ENCODE assay signal across 23 cellular contexts in genomic region chr3:120433662-120434331, GRCh38. TPM values are rescaled to one million over a fixed set of nuclear protein-coding genes. Genes with fewer than 3 reads are reported as not detected.
DNase-seq lines count a peak whose midpoint lies in the region; ATAC-seq and TF ChIP-seq lines count a peak whose summit lies in the region.
"Had no signal": no experiment of that assay in that cellular context is flagged by ENCODE, and none has a peak within 500 bp of the region (broad histone marks: within the 10 kb centered on the region; RNA-seq: fewer than 3 reads in every experiment).

No MANE protein-coding gene starts in this region.

- H4K20me1 ChIP-seq in PC-9 (ENCODE audit: insufficient read depth), result no peaks in the 10 kb centered on the region

- no peak for TF ChIP-seq POLR2A in esophagus squamous epithelium (IDR thresholded peaks at IDR 0.05)
- TF ChIP-seq POLR2A in body of pancreas (IDR thresholded peaks at IDR 0.05), result no peak

- POLR2A ChIA-PET in PC-9 (lab: Charles Lee; ENCODE audit: unreplicated experiment), result no interaction called here

- H3K27me3 ChIP-seq in ACC112 (ENCODE audit: insufficient read depth, low read length), result no peaks in the 10 kb centered on the region
- no peaks in the 10 kb centered on the region for H3K27me3 ChIP-seq in PC-9 (ENCODE audit: insufficient read depth, low read depth)
- no peaks in the 10 kb centered on the region for H3K27me3 ChIP-seq in esophagus squamous epithelium
- H3K27me3 ChIP-seq in body of pancreas, result no peaks in the 10 kb centered on the region
- H3K27me3 ChIP-seq: hepatocyte, stomach had no signal

- peaks cover 46% of the 10 kb centered on the region for H3K36me3 Mint-ChIP-seq in osteocyte (ENCODE audit: unreplicated experiment)
- H3K36me3 Mint-ChIP-seq: activated CD8-positive, alpha-beta memory T cell treated with anti-CD3 and anti-CD28 coated beads, Interleukin-2, amount 10 ng/mL, durations not matched to agents 7 days and 5 days; activated naive CD4-positive, alpha-beta T cell treated with anti-CD3 and anti-CD28 coated beads, Interleukin-2, amount 50 U/mL, for 72 hours; naive thymus-derived CD8-positive, alpha-beta T cell had no signal

- peaks cover 97% of the 10 kb centered on the region for H3K4me1 Mint-ChIP-seq in osteocyte (ENCODE audit: unreplicated experiment)
- H3K4me1 Mint-ChIP-seq: activated CD8-positive, alpha-beta memory T cell treated with anti-CD3 and anti-CD28 coated beads, Interleukin-2, amount 10 ng/mL, durations not matched to agents 7 days and 5 days; naive thymus-derived CD8-positive, alpha-beta T cell had no signal

- H2AFZ ChIP-seq in ACC112 (ENCODE audit: low read length, unreplicated experiment) (no peak overlapping the region), PC-9 (no peak overlapping the region)
- H2AFZ ChIP-seq: hepatocyte had no signal

- WGBS in esophagus squamous epithelium, 2 donors, result 92 to 94% methylated on average over 4 of the region's 4 CpGs
- 88 to 90% methylated on average over 4 of the region's 4 CpGs for WGBS in body of pancreas, 2 donors

- H3K4me1 ChIP-seq in ACC112 (ENCODE audit: control insufficient read depth, insufficient read depth, low read length, unreplicated experiment), result peaks cover 98% of the 10 kb centered on the region
- peaks cover 39% of the 10 kb centered on the region for H3K4me1 ChIP-seq in PC-9 (replicated peaks; ENCODE audit: insufficient read depth)
- H3K4me1 ChIP-seq in esophagus squamous epithelium, result peaks cover 4 to 80% (median 30%) of the 10 kb centered on the region in 3 donors
- peaks cover 6% of the 10 kb centered on the region for H3K4me1 ChIP-seq in body of pancreas

- no peaks in the 10 kb centered on the region for H3K9me3 Mint-ChIP-seq in osteocyte (ENCODE audit: unreplicated experiment)
- H3K9me3 Mint-ChIP-seq: activated naive CD4-positive, alpha-beta T cell treated with anti-CD3 and anti-CD28 coated beads, Interleukin-2, amount 50 U/mL, for 72 hours; activated T-helper 1 cell treated with anti-CD3 and anti-CD28 coated beads, Interleukin-12 subunit alpha, Interleukin-12 subunit beta, Interleukin-2, Interleukin-4 antibody, amounts not matched to agents 30 ng/mL and 10 ng/mL and 1 ng/mL, durations not matched to agents 14 hours and 24 hours and 36 hours; naive thymus-derived CD8-positive, alpha-beta T cell had no signal

- H3K9me2 ChIP-seq in PC-9 (ENCODE audit: insufficient read depth), result no peaks in the 10 kb centered on the region

- peak overlapping the region; percentile 6 for H3K4me3 Mint-ChIP-seq in osteocyte (ENCODE audit: unreplicated experiment)
- H3K4me3 Mint-ChIP-seq: activated CD8-positive, alpha-beta memory T cell treated with anti-CD3 and anti-CD28 coated beads, Interleukin-2, amount 10 ng/mL, durations not matched to agents 7 days and 5 days; activated T-helper 1 cell treated with anti-CD3 and anti-CD28 coated beads, Interleukin-12 subunit alpha, Interleukin-12 subunit beta, Interleukin-2, Interleukin-4 antibody, amounts not matched to agents 30 ng/mL and 10 ng/mL and 1 ng/mL, durations not matched to agents 14 hours and 24 hours and 36 hours; naive thymus-derived CD8-positive, alpha-beta T cell had no signal

- H3K27ac Mint-ChIP-seq in osteocyte (ENCODE audit: unreplicated experiment), result peak overlapping the region; percentile 96
- H3K27ac Mint-ChIP-seq: activated CD8-positive, alpha-beta memory T cell treated with anti-CD3 and anti-CD28 coated beads, Interleukin-2, amount 10 ng/mL, durations not matched to agents 7 days and 5 days; activated naive CD4-positive, alpha-beta T cell treated with anti-CD3 and anti-CD28 coated beads, Interleukin-2, amount 50 U/mL, for 72 hours; activated T-helper 1 cell treated with anti-CD3 and anti-CD28 coated beads, Interleukin-12 subunit alpha, Interleukin-12 subunit beta, Interleukin-2, Interleukin-4 antibody, amounts not matched to agents 30 ng/mL and 10 ng/mL and 1 ng/mL, durations not matched to agents 14 hours and 24 hours and 36 hours; naive thymus-derived CD8-positive, alpha-beta T cell had no signal

- H3K36me3 ChIP-seq in ACC112 (ENCODE audit: insufficient read depth, low read length) (peaks cover 56% of the 10 kb centered on the region), PC-9 (ENCODE audit: low read depth) (peaks cover 19% of the 10 kb centered on the region), esophagus squamous epithelium (no peaks in the 10 kb centered on the region), body of pancreas (replicated peaks in 1 of 2; ENCODE audit: insufficient read depth in 1 of 2, low read depth in 2 of 2) (no peaks in the 10 kb centered on the region)
- H3K36me3 ChIP-seq: prostate gland had no signal

- ATAC-seq in body of pancreas (no peak), HG02885 (IDR thresholded peaks at IDR 0.05; ENCODE audit: poor library complexity, unreplicated experiment) (no peak)
- ATAC-seq: activated CD8-positive, alpha-beta memory T cell treated with anti-CD3 and anti-CD28 coated beads, Interleukin-2, amount 10 ng/mL, durations not matched to agents 7 days and 5 days; activated naive CD4-positive, alpha-beta T cell treated with anti-CD3 and anti-CD28 coated beads, Interleukin-2, amount 50 U/mL, for 72 hours; HepG2; naive thymus-derived CD8-positive, alpha-beta T cell had no signal

- CTCF ChIA-PET in PC-9 (lab: Charles Lee), result interaction anchor here (0.6 to 2.1 kb wide), 2 partner anchors 16 to 123 kb away, joined by 8 to 9 read pairs; no protein-coding TSS in a partner anchor

- H3F3A ChIP-seq in PC-9 (ENCODE audit: insufficient read depth, low read depth), result peaks cover 24% of the 10 kb centered on the region

- H3K27ac ChIP-seq in ACC112 (ENCODE audit: low read depth, low read length), result peak overlapping the region; percentile 77; the same call in 1 of the 2 replicates
- H3K27ac ChIP-seq in PC-9, result 0 out of 2 replicates have a peak overlapping the region, but pooled peaks have one; percentile 93
- peak overlapping the region in 3 of 4 donors; percentile 54 to 61 (median 60) for H3K27ac ChIP-seq in esophagus squamous epithelium
- no peak overlapping the region for H3K27ac ChIP-seq in body of pancreas

- TF ChIP-seq CTCF in PC-9 (conservative IDR thresholded peaks at IDR 0.05) (no peak), esophagus squamous epithelium (IDR thresholded peaks at IDR 0.05) (no peak), osteocyte (IDR thresholded peaks at IDR 0.05) (no peak), body of pancreas (IDR thresholded peaks at IDR 0.05) (no peak)

- H3K4me3 ChIP-seq in ACC112 (ENCODE audit: low read depth, low read length) (no peak overlapping the region), PC-9 (no peak overlapping the region), esophagus squamous epithelium (no peak overlapping the region), body of pancreas (no peak overlapping the region)
- H3K4me3 ChIP-seq: hepatocyte, prostate gland, stomach had no signal

- H3K79me2 ChIP-seq in ACC112 (ENCODE audit: control insufficient read depth, insufficient read depth, low read length, unreplicated experiment) (peaks cover 95% of the 10 kb centered on the region), PC-9 (ENCODE audit: low read depth) (peaks cover 14% of the 10 kb centered on the region; the same call in 1 of the 2 replicates)

- no peak overlapping the region for H3K4me2 ChIP-seq in PC-9
- H3K4me2 ChIP-seq: hepatocyte had no signal

- H3K27me3 Mint-ChIP-seq in osteocyte (ENCODE audit: unreplicated experiment), result no peaks in the 10 kb centered on the region

- H3K9me3 ChIP-seq in PC-9 (ENCODE audit: insufficient read depth, low read depth), result no peaks in the 10 kb centered on the region
- H3K9me3 ChIP-seq in esophagus squamous epithelium, result no peaks in the 10 kb centered on the region
- H3K9me3 ChIP-seq in body of pancreas, result no peaks in the 10 kb centered on the region
- H3K9me3 ChIP-seq: prostate gland, stomach had no signal

- intact Hi-C loops in PC-9 (cut with micrococcal nuclease; ENCODE audit: unreplicated experiment) (loop anchor here (10.0 kb wide), 1 partner anchor 61 kb away; no protein-coding TSS in a partner anchor), esophagus squamous epithelium (cut with DNase I) (no loop called here), body of pancreas (cut with DNase I) (no loop called here)

- BruUV-seq in PC-9 (replicated peaks; lab: Mats Ljungman, UMichigan), result no TSS peak

- DNase-seq in PC-9, result no peak
- DNase-seq in esophagus squamous epithelium (lab: John Stamatoyannopoulos, UW), result no peak
- no peak for DNase-seq in osteocyte (ENCODE audit: extremely low spot score, unreplicated experiment)
- no peak for DNase-seq in NCI-H187 treated with DMSO at 0.1 percent for 48 hours (lab: John Stamatoyannopoulos, UW)
- no peak for DNase-seq in body of pancreas
- no peak for DNase-seq in islet precursor cell
- DNase-seq: ACHN; activated CD4-positive, alpha-beta T cell treated with anti-CD3 and anti-CD28 coated beads for 48 hours; activated CD8-positive, alpha-beta memory T cell treated with anti-CD3 and anti-CD28 coated beads, Interleukin-2, amount 10 ng/mL, durations not matched to agents 7 days and 5 days; C1 segment of cervical spinal cord; naive thymus-derived CD8-positive, alpha-beta T cell; NCI-H1105 treated with DMSO at 0.1 percent for 48 hours; NCI-H2107; NCI-H524; stimulated activated CD4-positive, alpha-beta T cell treated with anti-CD3 and anti-CD28 coated beads, Interleukin-4, amount 100 ng/mL, for 4 hours; stomach had no signal

RNA-seq across cellular contexts. Expression of gene FSTL1, which starts 17.0 kb away (rescaled TPM):
- total RNA-seq in PC-9 (2021) (225 and 256 TPM in 2 replicates), esophagus squamous epithelium (100 to 1,000 TPM in 2 of 4 donors, 10 to 100 TPM in 1, 1 to 10 TPM in 1; 9.4 to 258 (median 70.7) TPM), osteocyte (2,574 and 2,723 TPM in 2 replicates), body of pancreas (10 to 100 TPM; 55.0 to 82.2 TPM)
- total RNA-seq: activated T-helper 1 cell treated with anti-CD3 and anti-CD28 coated beads, Interleukin-12 subunit alpha, Interleukin-12 subunit beta, Interleukin-2, Interleukin-4 antibody, amounts not matched to agents 30 ng/mL and 10 ng/mL and 1 ng/mL, durations not matched to agents 14 hours and 24 hours and 36 hours had no signal

Comparison
In these comparisons a context has a peak if more than half of its experiments do, and no peak if none do; other contexts are left out.
1. H3K27ac ChIP-seq: peak in ACC112 (single experiment), PC-9 (single experiment) and esophagus squamous epithelium (3 of 4); none in body of pancreas (0 of 4).